19 cellular contexts compared by ENCODE assay signal in genomic region chr4:186058980-186059316, GRCh38. TPM values are rescaled to one million over a fixed set of nuclear protein-coding genes. Genes with fewer than 3 reads are reported as not detected.
DNase-seq lines count a peak whose midpoint lies in the region; ATAC-seq and TF ChIP-seq lines count a peak whose summit lies in the region.
"Had no signal": no experiment of that assay in that cellular context is flagged by ENCODE, and none has a peak within 500 bp of the region (broad histone marks: within the 10 kb centered on the region; RNA-seq: fewer than 3 reads in every experiment).

No MANE protein-coding gene starts in this region.

- H3K27ac ChIP-seq in heart left ventricle = no peak overlapping the region
- H3K27ac ChIP-seq: 22Rv1, SJCRH30 had no signal

- intact Hi-C loops in Right ventricle myocardium superior (cut with DNase I) (no loop called here), heart left ventricle (cut with DNase I) (no loop called here)

- TF ChIP-seq CTCF in heart left ventricle (IDR thresholded peaks at IDR 0.05) = no peak
- TF ChIP-seq CTCF in WTC11 (IDR thresholded peaks at IDR 0.05) = no peak

- no peak for DNase-seq in Right ventricle myocardium superior
- DNase-seq in heart left ventricle = no peak
- DNase-seq in T-helper 17 cell = no peak
- no peak for DNase-seq in immature natural killer cell
- no peak for DNase-seq in WTC11 (ENCODE audit: low spot score)
- no peak for DNase-seq in NCI-H69 (lab: John Stamatoyannopoulos, UW)
- no peak for DNase-seq in KG1 (lab: John Stamatoyannopoulos, UW)
- DNase-seq: GF-D8, NCI-H1105, NCI-H146, NCI-H2029, NCI-H2227 treated with DMSO at 0.1 percent for 48 hours, NCI-H510A, NCI-H774, SJCRH30 had no signal

- POLR2A ChIA-PET in WTC11 (lab: Charles Lee) = no interaction called here

- H3K27me3 Mint-ChIP-seq in T-helper 17 cell = peaks cover 9% of the 10 kb centered on the region
- H3K27me3 Mint-ChIP-seq in immature natural killer cell (ENCODE audit: low read depth in 3 of 3) = peaks cover 2 to 6% (median 6%) of the 10 kb centered on the region in 3 donors
- H3K27me3 Mint-ChIP-seq in WTC11 (ENCODE audit: low read depth) = no peaks in the 10 kb centered on the region

- H3K4me1 ChIP-seq in heart left ventricle = no peaks in the 10 kb centered on the region
- H3K4me1 ChIP-seq: SJCRH30 had no signal

- no peak overlapping the region for H3K4me3 ChIP-seq in heart left ventricle
- H3K4me3 ChIP-seq: SJCRH30 had no signal

- peaks cover 0 to 5% (median under 1%) of the 10 kb centered on the region in 6 donors for H3K9me3 Mint-ChIP-seq in immature natural killer cell
- H3K9me3 Mint-ChIP-seq in WTC11 = peaks cover 22% of the 10 kb centered on the region

- H3K4me1 Mint-ChIP-seq in T-helper 17 cell = peaks cover 8% of the 10 kb centered on the region
- peaks cover 26 to 33% of the 10 kb centered on the region in 2 donors for H3K4me1 Mint-ChIP-seq in immature natural killer cell
- peaks cover 4% of the 10 kb centered on the region for H3K4me1 Mint-ChIP-seq in WTC11

- H3K27ac Mint-ChIP-seq in T-helper 17 cell (peak overlapping the region; percentile 8), immature natural killer cell (peak overlapping the region; percentile 53 to 87 (median 74)), WTC11 (no peak overlapping the region)

- H3K36me3 Mint-ChIP-seq in T-helper 17 cell (ENCODE audit: low read depth) = peaks cover 2% of the 10 kb centered on the region
- peaks cover 0 to 8% (median 0%) of the 10 kb centered on the region in 3 donors for H3K36me3 Mint-ChIP-seq in immature natural killer cell
- H3K36me3 Mint-ChIP-seq in WTC11 = peaks cover 12% of the 10 kb centered on the region; the same call in 1 of the 2 replicates
- H3K36me3 Mint-ChIP-seq: CD14-positive monocyte had no signal

- CTCF ChIA-PET in WTC11 (lab: Charles Lee) = no interaction called here

- no peak for TF ChIP-seq POLR2A in heart left ventricle (IDR thresholded peaks at IDR 0.05)

- no peaks in the 10 kb centered on the region for H3K36me3 ChIP-seq in heart left ventricle
- H3K36me3 ChIP-seq: SJCRH30 had no signal

- WGBS in heart left ventricle, 4 donors = 88 to 97% (median 88%) methylated on average over 3 of the region's 3 CpGs

- ATAC-seq in Right ventricle myocardium superior (ENCODE audit: poor library complexity) = peak; percentile 10
- no peak for ATAC-seq in heart left ventricle
- no peak for ATAC-seq in T-helper 17 cell
- ATAC-seq in WTC11 = no peak
- no peak for ATAC-seq in HG03520 (IDR thresholded peaks at IDR 0.05; ENCODE audit: unreplicated experiment)
- ATAC-seq: Panc1 had no signal

- no peaks in the 10 kb centered on the region for H3K27me3 ChIP-seq in heart left ventricle
- H3K27me3 ChIP-seq: SJCRH30 had no signal

- H3K4me3 Mint-ChIP-seq in T-helper 17 cell (no peak overlapping the region), immature natural killer cell (peak overlapping the region; percentile 44 to 76 (median 70)), WTC11 (no peak overlapping the region)

- H3K9me3 ChIP-seq in heart left ventricle = no peaks in the 10 kb centered on the region
- no peaks in the 10 kb centered on the region for H3K9me3 ChIP-seq in T-helper 17 cell (ENCODE audit: control insufficient read depth, low read length, poor library complexity, severe bottlenecking)
- H3K9me3 ChIP-seq: SJCRH30 had no signal

TF ChIP-seq in WTC11, 78 proteins besides CTCF, POLR2A, EP300 and RAD21:
- TF ChIP-seq ZNF396 (CRISPR knock-in tag; IDR thresholded peaks at IDR 0.05; ENCODE audit: borderline replicate concordance) (no peak), MYBL2 (CRISPR knock-in tag; IDR thresholded peaks at IDR 0.05) (no peak), FOXP1 (CRISPR knock-in tag; IDR thresholded peaks at IDR 0.05; ENCODE audit: borderline replicate concordance) (no peak), ZBTB43 (CRISPR knock-in tag; IDR thresholded peaks at IDR 0.05) (no peak), NR3C1 (CRISPR knock-in tag; conservative IDR thresholded peaks at IDR 0.05; ENCODE audit: low read depth) (no peak)

RNA-seq across cellular contexts. Expression of gene TLR3, which starts 10.0 kb away (rescaled TPM):
- total RNA-seq in Right ventricle myocardium superior (4.6 TPM), heart left ventricle (10 to 100 TPM in 2 of 9 donors, 1 to 10 TPM in 7; 1.7 to 18.6 (median 3.5) TPM), T-helper 17 cell (1 to 10 TPM in 1 of 2 donors, under 1 TPM in 1; 0.55 to 1.5 TPM), WTC11 (2021) (1.4 to 1.8 TPM (median 1.5 TPM) in 3 replicates)
- polyA plus RNA-seq in heart left ventricle (1 to 10 TPM in 1 of 2 donors, under 1 TPM in 1; 0.69 to 1.0 TPM), immature natural killer cell (10 to 100 TPM in 1 of 3 donors, 1 to 10 TPM in 2; 2.5 to 13.3 (median 5.8) TPM)
- total RNA-seq: SJCRH30 had no signal

RNA-seq across cellular contexts. Expression of gene FAM149A, which starts 45.6 kb away (rescaled TPM):
- total RNA-seq in Right ventricle myocardium superior (14.6 TPM), heart left ventricle (10 to 100 TPM in 2 of 9 donors, 1 to 10 TPM in 7; 6.5 to 13.0 (median 8.6) TPM), T-helper 17 cell (1 to 10 TPM in 1 of 2 donors, not detected in 1; 1.4 TPM), WTC11 (2021) (11.3 to 14.6 TPM (median 12.0 TPM) in 3 replicates)
- polyA plus RNA-seq in heart left ventricle (1 to 10 TPM; 1.6 to 2.2 TPM), immature natural killer cell (not detected)
- polyA plus RNA-seq: CD14-positive monocyte had no signal

Comparison
In these comparisons a context has a peak if more than half of its experiments do, and no peak if none do; other contexts are left out.
1. H3K4me3 Mint-ChIP-seq: peak in immature natural killer cell (5 of 5); none in T-helper 17 cell (single experiment) and WTC11 (single experiment).